Comparison of ENCODE assay signal across 1 cellular context in genomic region chr3:13716540-13717221, GRCh38.
TF ChIP-seq lines count a peak whose summit lies in the region.

No MANE protein-coding gene starts in this region.

TF ChIP-seq in H1, 55 proteins besides CTCF, POLR2A, EP300 and RAD21:
- TF ChIP-seq TAF1 (IDR thresholded peaks at IDR 0.05; ENCODE audit: low read depth, low read length) (no peak), CREB1 (IDR thresholded peaks at IDR 0.05) (no peak), CHD2 (IDR thresholded peaks at IDR 0.05; ENCODE audit: low read length) (no peak), CTBP2 (IDR thresholded peaks at IDR 0.05; ENCODE audit: borderline replicate concordance, insufficient read depth, insufficient read length, low read length) (no peak), USF2 (IDR thresholded peaks at IDR 0.05; ENCODE audit: low read length) (no peak), JUN (IDR thresholded peaks at IDR 0.05; ENCODE audit: low read depth, low read length) (no peak), SUZ12 (IDR thresholded peaks at IDR 0.05; ENCODE audit: low read length) (no peak), SIX5 (IDR thresholded peaks at IDR 0.05; ENCODE audit: low read depth, low read length) (no peak), KDM5A (IDR thresholded peaks at IDR 0.05; ENCODE audit: low read length) (no peak), CEBPB (IDR thresholded peaks at IDR 0.05; ENCODE audit: low read depth, low read length) (no peak), FOSL1 (IDR thresholded peaks at IDR 0.05; ENCODE audit: insufficient read depth, low read depth, low read length) (no peak), RBBP5 (IDR thresholded peaks at IDR 0.05; ENCODE audit: borderline replicate concordance, low read depth, low read length) (no peak), SP1 (IDR thresholded peaks at IDR 0.05; ENCODE audit: low read depth, low read length) (no peak), SRF (IDR thresholded peaks at IDR 0.05; ENCODE audit: low read depth, low read length) (no peak), TEAD4 (IDR thresholded peaks at IDR 0.05; ENCODE audit: low read depth, low read length) (no peak), SP2 (IDR thresholded peaks at IDR 0.05; ENCODE audit: low read length) (no peak), ATF3 (IDR thresholded peaks at IDR 0.05; ENCODE audit: insufficient read depth, low read depth, low read length) (no peak), POLR2AphosphoS5 (IDR thresholded peaks at IDR 0.05; ENCODE audit: low read depth, low read length) (no peak), MAX (IDR thresholded peaks at IDR 0.05) (no peak)
